10 cellular contexts compared by ENCODE assay signal in genomic region chr9:131273146-131273545, GRCh38. TPM values are rescaled to one million over a fixed set of nuclear protein-coding genes. Genes with fewer than 3 reads are reported as not detected.
DNase-seq lines count a peak whose midpoint lies in the region; ATAC-seq lines count a peak whose summit lies in the region.
"Had no signal": no experiment of that assay in that cellular context is flagged by ENCODE, and none has a peak within 500 bp of the region (broad histone marks: within the 10 kb centered on the region; RNA-seq: fewer than 3 reads in every experiment).

No MANE protein-coding gene starts in this region.

- intact Hi-C loops in activated T-helper 2 cell treated with anti-CD3 and anti-CD28 coated beads, Interferon-gamma antibody, Interleukin-2, Interleukin-4, amounts not matched to agents 10 μg/mL and 5 μg/mL and 100 μg/mL, durations not matched to agents 14 hours and 24 hours and 36 hours (cut with micrococcal nuclease), result loop anchor here (5.0 to 10.0 kb wide), 3 partner anchors 124 to 1238 kb away; no protein-coding TSS in a partner anchor

- H3K4me3 Mint-ChIP-seq in activated T-helper 2 cell treated with anti-CD3 and anti-CD28 coated beads, Interferon-gamma antibody, Interleukin-2, Interleukin-4, amounts not matched to agents 10 μg/mL and 5 μg/mL and 100 μg/mL, durations not matched to agents 14 hours and 24 hours and 36 hours (ENCODE audit: low read depth), result peak overlapping the region; percentile 100
- peak overlapping the region; percentile 99 for H3K4me3 Mint-ChIP-seq in memory B cell

- DNase-seq in stimulated activated CD4-positive, alpha-beta T cell treated with anti-CD3 and anti-CD28 coated beads, Interleukin-2, amount 100 ng/mL, for 24 hours, result peak; percentile 45 to 50
- no peak for DNase-seq in stimulated activated CD4-positive, alpha-beta T cell treated with anti-CD3 and anti-CD28 coated beads, Interleukin-2, amount 100 ng/mL, for 48 hours
- DNase-seq in activated T-helper 2 cell treated with anti-CD3 and anti-CD28 coated beads, Interferon-gamma antibody, Interleukin-2, Interleukin-4, amounts not matched to agents 10 μg/mL and 5 μg/mL and 100 μg/mL, durations not matched to agents 14 hours and 24 hours and 36 hours (ENCODE audit: low spot score), result no peak
- no peak for DNase-seq in memory B cell (ENCODE audit: low spot score in 2 of 2)
- no peak for DNase-seq in DMS79 treated with DMSO at 0.1 percent for 48 hours (lab: John Stamatoyannopoulos, UW)
- no peak for DNase-seq in NCI-H510A treated with DMSO at 0.1 percent for 48 hours (lab: John Stamatoyannopoulos, UW)
- no peak for DNase-seq in NCI-H446 treated with DMSO at 0.1 percent for 48 hours (lab: John Stamatoyannopoulos, UW)
- DNase-seq: DMS53, NCI-H1417 had no signal

- peaks cover 38% of the 10 kb centered on the region for H3K4me1 Mint-ChIP-seq in activated T-helper 2 cell treated with anti-CD3 and anti-CD28 coated beads, Interferon-gamma antibody, Interleukin-2, Interleukin-4, amounts not matched to agents 10 μg/mL and 5 μg/mL and 100 μg/mL, durations not matched to agents 14 hours and 24 hours and 36 hours (ENCODE audit: low read depth)
- peaks cover 49% of the 10 kb centered on the region for H3K4me1 Mint-ChIP-seq in memory B cell

- H3K9me3 Mint-ChIP-seq in activated T-helper 2 cell treated with anti-CD3 and anti-CD28 coated beads, Interferon-gamma antibody, Interleukin-2, Interleukin-4, amounts not matched to agents 10 μg/mL and 5 μg/mL and 100 μg/mL, durations not matched to agents 14 hours and 24 hours and 36 hours, result no peaks in the 10 kb centered on the region
- H3K9me3 Mint-ChIP-seq in memory B cell, result no peaks in the 10 kb centered on the region

- ATAC-seq in memory B cell (ENCODE audit: low read depth), result no peak
- no peak for ATAC-seq in HG02623 (IDR thresholded peaks at IDR 0.05; ENCODE audit: unreplicated experiment)

- peaks cover 64% of the 10 kb centered on the region for H3K36me3 Mint-ChIP-seq in activated T-helper 2 cell treated with anti-CD3 and anti-CD28 coated beads, Interferon-gamma antibody, Interleukin-2, Interleukin-4, amounts not matched to agents 10 μg/mL and 5 μg/mL and 100 μg/mL, durations not matched to agents 14 hours and 24 hours and 36 hours (ENCODE audit: low read depth)
- peaks cover 2% of the 10 kb centered on the region for H3K36me3 Mint-ChIP-seq in memory B cell

- no peaks in the 10 kb centered on the region for H3K27me3 Mint-ChIP-seq in activated T-helper 2 cell treated with anti-CD3 and anti-CD28 coated beads, Interferon-gamma antibody, Interleukin-2, Interleukin-4, amounts not matched to agents 10 μg/mL and 5 μg/mL and 100 μg/mL, durations not matched to agents 14 hours and 24 hours and 36 hours (ENCODE audit: low read depth)
- H3K27me3 Mint-ChIP-seq in memory B cell, result no peaks in the 10 kb centered on the region

- H3K27ac Mint-ChIP-seq in activated T-helper 2 cell treated with anti-CD3 and anti-CD28 coated beads, Interferon-gamma antibody, Interleukin-2, Interleukin-4, amounts not matched to agents 10 μg/mL and 5 μg/mL and 100 μg/mL, durations not matched to agents 14 hours and 24 hours and 36 hours, result peak overlapping the region; percentile 97
- H3K27ac Mint-ChIP-seq in memory B cell, result peak overlapping the region; percentile 81

RNA-seq across cellular contexts. Expression of gene FAM78A, which starts 3.2 kb away (rescaled TPM):
- 55.3 and 55.5 TPM in 2 replicates for total RNA-seq in activated T-helper 2 cell treated with anti-CD3 and anti-CD28 coated beads, Interferon-gamma antibody, Interleukin-2, Interleukin-4, amounts not matched to agents 10 μg/mL and 5 μg/mL and 100 μg/mL, durations not matched to agents 14 hours and 24 hours and 36 hours

RNA-seq across cellular contexts. Expression of gene PLPP7, which starts 16.4 kb away (rescaled TPM):
- 0.21 TPM in 1 of 2 replicates, not detected in the other for total RNA-seq in activated T-helper 2 cell treated with anti-CD3 and anti-CD28 coated beads, Interferon-gamma antibody, Interleukin-2, Interleukin-4, amounts not matched to agents 10 μg/mL and 5 μg/mL and 100 μg/mL, durations not matched to agents 14 hours and 24 hours and 36 hours

Comparison
In these comparisons a context has a peak if more than half of its experiments do, and no peak if none do; other contexts are left out.
1. DNase-seq: peak in stimulated activated CD4-positive, alpha-beta T cell treated with anti-CD3 and anti-CD28 coated beads, Interleukin-2, amount 100 ng/mL, for 24 hours (2 of 2); none in stimulated activated CD4-positive, alpha-beta T cell treated with anti-CD3 and anti-CD28 coated beads, Interleukin-2, amount 100 ng/mL, for 48 hours (0 of 2), activated T-helper 2 cell treated with anti-CD3 and anti-CD28 coated beads, Interferon-gamma antibody, Interleukin-2, Interleukin-4, amounts not matched to agents 10 μg/mL and 5 μg/mL and 100 μg/mL, durations not matched to agents 14 hours and 24 hours and 36 hours (single experiment), memory B cell (0 of 2), DMS79 treated with DMSO at 0.1 percent for 48 hours (single experiment), NCI-H510A treated with DMSO at 0.1 percent for 48 hours (single experiment) and NCI-H446 treated with DMSO at 0.1 percent for 48 hours (single experiment).